In genomic region chr10:98404571-98405396, GRCh38 we compare ENCODE assay signal across 9 cellular contexts. TPM values are rescaled to one million over a fixed set of nuclear protein-coding genes. Genes with fewer than 3 reads are reported as not detected.
DNase-seq lines count a peak whose midpoint lies in the region; ATAC-seq, FAIRE-seq and TF ChIP-seq lines count a peak whose summit lies in the region.
"Had no signal": no experiment of that assay in that cellular context is flagged by ENCODE, and none has a peak within 500 bp of the region (broad histone marks: within the 10 kb centered on the region; RNA-seq: fewer than 3 reads in every experiment).

No MANE protein-coding gene starts in this region.

- no peaks in the 10 kb centered on the region for H3K27me3 ChIP-seq in astrocyte (ENCODE audit: insufficient read depth, low read length)

- FAIRE-seq in astrocyte (lab: Jason Lieb, UNC) (peak; percentile 26), D721Med (lab: Jason Lieb, UNC) (no peak)

- no peaks in the 10 kb centered on the region for H3K79me2 ChIP-seq in astrocyte (ENCODE audit: insufficient read depth, low read length)

- H3K27ac Mint-ChIP-seq in astrocyte (ENCODE audit: unreplicated experiment): peak overlapping the region; percentile 84
- H3K27ac Mint-ChIP-seq: B cell had no signal

- peaks cover 11% of the 10 kb centered on the region for H3K27me3 Mint-ChIP-seq in astrocyte (ENCODE audit: low read depth, unreplicated experiment)
- H3K27me3 Mint-ChIP-seq: B cell had no signal

- H3K4me3 Mint-ChIP-seq in astrocyte (ENCODE audit: unreplicated experiment): no peak overlapping the region
- H3K4me3 Mint-ChIP-seq: B cell had no signal

- peak overlapping the region; percentile 49 for H3K27ac ChIP-seq in astrocyte (ENCODE audit: low read depth, low read length)

- DNase-seq in activated CD4-positive, CD25-positive, alpha-beta regulatory T cell (lab: John Stamatoyannopoulos, UW): no peak
- DNase-seq in astrocyte (ENCODE audit: low read depth) (peak; percentile 75), DMS79 (lab: John Stamatoyannopoulos, UW) (no peak), D721Med (ENCODE audit: insufficient read length, low spot score) (no peak), NCI-H2227 treated with DMSO at 0.1 percent for 48 hours (lab: John Stamatoyannopoulos, UW) (no peak)
- peak; percentile 37 for DNase-seq in stimulated activated CD8-positive, alpha-beta memory T cell treated with anti-CD3 and anti-CD28 coated beads, Interleukin-4, amount 100 ng/mL, for 48 hours

- no peaks in the 10 kb centered on the region for H3K9me3 ChIP-seq in astrocyte (ENCODE audit: insufficient read depth, low read depth, low read length)

- peaks cover 9% of the 10 kb centered on the region for H3K4me1 ChIP-seq in astrocyte (ENCODE audit: insufficient read depth, low read length)

- TF ChIP-seq CTCF in astrocyte (IDR thresholded peaks at IDR 0.05; ENCODE audit: insufficient read depth, low read depth, low read length) (no peak), D721Med (IDR thresholded peaks at IDR 0.05; ENCODE audit: insufficient read depth, missing control alignments) (no peak)

- peaks cover 2% of the 10 kb centered on the region for H3K36me3 Mint-ChIP-seq in astrocyte (ENCODE audit: low read depth, unreplicated experiment)

- H3K4me1 Mint-ChIP-seq in astrocyte (ENCODE audit: low read depth, unreplicated experiment): peaks cover 21% of the 10 kb centered on the region
- H3K4me1 Mint-ChIP-seq: B cell had no signal

- peak overlapping the region; percentile 79 for H3K4me2 ChIP-seq in astrocyte (ENCODE audit: low read length)

- no peak overlapping the region for H3K4me3 ChIP-seq in astrocyte (ENCODE audit: insufficient read depth, low read depth, low read length)

- peak overlapping the region; percentile 49 for H3K9ac ChIP-seq in astrocyte (ENCODE audit: low read length)

- H2AFZ ChIP-seq in astrocyte (ENCODE audit: low read depth, low read length): peak overlapping the region; percentile 13

- no peaks in the 10 kb centered on the region for H3K36me3 ChIP-seq in astrocyte (ENCODE audit: insufficient read depth, low read length)

- H3K9me3 Mint-ChIP-seq in astrocyte (ENCODE audit: unreplicated experiment): peaks cover 2% of the 10 kb centered on the region

- ATAC-seq in activated CD4-positive, CD25-positive, alpha-beta regulatory T cell treated with anti-CD3 and anti-CD28 coated beads, Interleukin-2, amount 50 U/mL, for 24 hours: peak; percentile 42 to 61
- ATAC-seq in HG02973 (IDR thresholded peaks at IDR 0.05; ENCODE audit: unreplicated experiment): peak; percentile 50

- no peaks in the 10 kb centered on the region for H4K20me1 ChIP-seq in astrocyte (ENCODE audit: insufficient read depth, low read length)

RNA-seq across cellular contexts. Expression of gene PYROXD2, which starts 10.2 kb away (rescaled TPM):
- total RNA-seq in astrocyte: 4.5 TPM in 2 replicates

RNA-seq across cellular contexts. Expression of gene HPS1, which starts 42.0 kb away (rescaled TPM):
- total RNA-seq in astrocyte: 29.0 and 34.7 TPM in 2 replicates

Comparison
In these comparisons a context has a peak if more than half of its experiments do, and no peak if none do; other contexts are left out.
1. DNase-seq: peak in astrocyte (single experiment) and stimulated activated CD8-positive, alpha-beta memory T cell treated with anti-CD3 and anti-CD28 coated beads, Interleukin-4, amount 100 ng/mL, for 48 hours (single experiment); none in activated CD4-positive, CD25-positive, alpha-beta regulatory T cell (0 of 4), DMS79 (single experiment), D721Med (single experiment) and NCI-H2227 treated with DMSO at 0.1 percent for 48 hours (single experiment).